Comparison of ENCODE assay signal across 29 cellular contexts in the genomic region with DNA sequence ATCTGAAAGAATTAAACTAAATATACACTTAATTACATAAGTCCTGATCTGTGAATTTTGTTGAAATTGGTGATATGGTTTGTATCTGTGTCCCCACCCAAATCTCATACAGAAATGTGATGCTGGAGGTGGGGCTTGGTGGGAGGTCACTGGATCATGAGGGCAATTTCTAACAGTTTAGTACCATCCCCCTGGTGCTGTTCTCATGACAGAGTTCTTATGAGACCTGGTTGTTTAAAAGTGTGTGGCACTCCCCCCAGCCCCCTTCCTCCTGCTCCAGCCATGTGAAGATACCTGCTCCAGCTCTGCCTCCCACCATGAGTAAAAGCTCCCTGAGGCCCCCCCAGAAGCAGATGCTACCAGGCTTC. TPM values are rescaled to one million over a fixed set of nuclear protein-coding genes. Genes with fewer than 3 reads are reported as not detected.
A peak's percentile ranks its signal among the peaks of the same experiment; 100 is the strongest.
DNase-seq lines count a peak whose midpoint lies in the region; TF ChIP-seq lines count a peak whose summit lies in the region.
"Had no signal": no experiment of that assay in that cellular context is flagged by ENCODE, and none has a peak within 500 bp of the region (broad histone marks: within the 10 kb centered on the region; RNA-seq: fewer than 3 reads in every experiment).

No MANE protein-coding gene starts in this region.

- DNase-seq in activated naive CD4-positive, alpha-beta T cell treated with anti-CD3 and anti-CD28 coated beads, Interleukin-2, amount 10 ng/mL, durations not matched to agents 7 days and 5 days: no peak
- DNase-seq in activated naive CD4-positive, alpha-beta T cell treated with anti-CD3 and anti-CD28 coated beads, Interleukin-2, amount 50 U/mL, for 16 hours: no peak
- DNase-seq in breast epithelium (ENCODE audit: low spot score in 2 of 2) (no peak), nephron progenitor cell (no peak), endothelial cell (ENCODE audit: low spot score) (no peak), NCI-H146 treated with DMSO at 0.1 percent for 48 hours (lab: John Stamatoyannopoulos, UW; ENCODE audit: unreplicated experiment) (no peak)
- no peak for DNase-seq in effector CD8-positive, alpha-beta T cell (lab: John Stamatoyannopoulos, UW)
- DNase-seq: ACHN; activated CD4-positive, CD25-positive, alpha-beta regulatory T cell treated with anti-CD3 and anti-CD28 coated beads, Interleukin-2, amount 50 U/mL, for 72 hours; activated CD8-positive, alpha-beta T cell treated with anti-CD3 and anti-CD28 coated beads, Interleukin-2, amount 10 ng/mL, durations not matched to agents 7 days and 5 days; activated gamma-delta T cell; BE2C; CD8-positive, alpha-beta memory T cell; dermis blood vessel endothelial cell; DMS153; H9; kidney glomerular epithelial cell; MM.1S; NCI-H2029; NCI-H526; SHP77; small intestine; stimulated activated naive CD4-positive, alpha-beta T cell had no signal

- H3K27me3 Mint-ChIP-seq in activated naive CD4-positive, alpha-beta T cell treated with anti-CD3 and anti-CD28 coated beads, Interleukin-2, amount 10 ng/mL, durations not matched to agents 7 days and 5 days: no peaks in the 10 kb centered on the region
- H3K27me3 Mint-ChIP-seq in nephron progenitor cell (ENCODE audit: low read depth, poor library complexity) (peaks cover 3% of the 10 kb centered on the region), endothelial cell (ENCODE audit: unreplicated experiment) (no peaks in the 10 kb centered on the region)
- H3K27me3 Mint-ChIP-seq: central memory CD8-positive, alpha-beta T cell had no signal

- no peaks in the 10 kb centered on the region for H3K9me3 ChIP-seq in breast epithelium
- H3K9me3 ChIP-seq: BE2C, suprapubic skin had no signal

- intact Hi-C loops in breast epithelium (cut with DNase I; ENCODE audit: low total_unique reads): no loop called here

- peak overlapping the region; percentile 62 to 69 for H3K27ac ChIP-seq in breast epithelium
- H3K27ac ChIP-seq: HL-60, KMS-11, suprapubic skin had no signal

- H3K27ac Mint-ChIP-seq in activated naive CD4-positive, alpha-beta T cell treated with anti-CD3 and anti-CD28 coated beads, Interleukin-2, amount 10 ng/mL, durations not matched to agents 7 days and 5 days: peak overlapping the region; percentile 43
- H3K27ac Mint-ChIP-seq in nephron progenitor cell (peak overlapping the region; percentile 84), endothelial cell (ENCODE audit: unreplicated experiment) (no peak overlapping the region)
- H3K27ac Mint-ChIP-seq: activated CD8-positive, alpha-beta T cell treated with anti-CD3 and anti-CD28 coated beads, Interleukin-2, amount 10 ng/mL, durations not matched to agents 7 days and 5 days; H9; nephron had no signal

- no peaks in the 10 kb centered on the region for H3K36me3 ChIP-seq in breast epithelium

- peaks cover 71% of the 10 kb centered on the region for H3K36me3 Mint-ChIP-seq in activated naive CD4-positive, alpha-beta T cell treated with anti-CD3 and anti-CD28 coated beads, Interleukin-2, amount 10 ng/mL, durations not matched to agents 7 days and 5 days
- H3K36me3 Mint-ChIP-seq in nephron progenitor cell (ENCODE audit: low read depth): peaks cover 96% of the 10 kb centered on the region
- peaks cover 39% of the 10 kb centered on the region for H3K36me3 Mint-ChIP-seq in endothelial cell (ENCODE audit: low read depth, unreplicated experiment)

- no peaks in the 10 kb centered on the region for H3K27me3 ChIP-seq in breast epithelium
- H3K27me3 ChIP-seq: BE2C, suprapubic skin had no signal

- H3K9me3 Mint-ChIP-seq in activated naive CD4-positive, alpha-beta T cell treated with anti-CD3 and anti-CD28 coated beads, Interleukin-2, amount 10 ng/mL, durations not matched to agents 7 days and 5 days: no peaks in the 10 kb centered on the region
- no peaks in the 10 kb centered on the region for H3K9me3 Mint-ChIP-seq in nephron progenitor cell
- H3K9me3 Mint-ChIP-seq in endothelial cell (ENCODE audit: unreplicated experiment): no peaks in the 10 kb centered on the region
- H3K9me3 Mint-ChIP-seq: CD8-positive, alpha-beta memory T cell; central memory CD8-positive, alpha-beta T cell; H9; nephron had no signal

- no peak overlapping the region for H3K4me3 Mint-ChIP-seq in activated naive CD4-positive, alpha-beta T cell treated with anti-CD3 and anti-CD28 coated beads, Interleukin-2, amount 10 ng/mL, durations not matched to agents 7 days and 5 days
- H3K4me3 Mint-ChIP-seq in nephron progenitor cell (no peak overlapping the region), endothelial cell (ENCODE audit: unreplicated experiment) (no peak overlapping the region)
- H3K4me3 Mint-ChIP-seq: activated CD8-positive, alpha-beta T cell treated with anti-CD3 and anti-CD28 coated beads, Interleukin-2, amount 10 ng/mL, durations not matched to agents 7 days and 5 days; CD8-positive, alpha-beta memory T cell; central memory CD8-positive, alpha-beta T cell; H9; nephron had no signal

- peaks cover 14% of the 10 kb centered on the region for H3K4me1 Mint-ChIP-seq in activated naive CD4-positive, alpha-beta T cell treated with anti-CD3 and anti-CD28 coated beads, Interleukin-2, amount 10 ng/mL, durations not matched to agents 7 days and 5 days
- H3K4me1 Mint-ChIP-seq in nephron progenitor cell (no peaks in the 10 kb centered on the region), endothelial cell (ENCODE audit: unreplicated experiment) (no peaks in the 10 kb centered on the region)
- H3K4me1 Mint-ChIP-seq: central memory CD8-positive, alpha-beta T cell had no signal

- H3K4me3 ChIP-seq in breast epithelium: no peak overlapping the region
- H3K4me3 ChIP-seq: GM12878, suprapubic skin had no signal

- no peaks in the 10 kb centered on the region for H3K4me1 ChIP-seq in breast epithelium
- H3K4me1 ChIP-seq: BE2C had no signal

- TF ChIP-seq CTCF in breast epithelium (IDR thresholded peaks at IDR 0.05) (no peak), nephron progenitor cell (IDR thresholded peaks at IDR 0.05) (no peak), endothelial cell (IDR thresholded peaks at IDR 0.05; ENCODE audit: unreplicated experiment) (no peak)

- TF ChIP-seq POLR2A in breast epithelium (IDR thresholded peaks at IDR 0.05): no peak

- CTCF ChIA-PET in activated naive CD4-positive, alpha-beta T cell treated with anti-CD3 and anti-CD28 coated beads, Interleukin-2, amount 10 ng/mL, durations not matched to agents 7 days and 5 days (lab: Charles Lee): no interaction called here

RNA-seq across cellular contexts. Expression of a gene that starts 18.7 kb away (rescaled TPM):
- total RNA-seq in breast epithelium: 10 to 100 TPM; 48.5 to 63.8 (median 49.0) TPM
- 40.8 TPM for total RNA-seq in endothelial cell (ENCODE audit: unreplicated experiment)
